ENCODE assay signal across 11 cellular contexts in the genomic region with DNA sequence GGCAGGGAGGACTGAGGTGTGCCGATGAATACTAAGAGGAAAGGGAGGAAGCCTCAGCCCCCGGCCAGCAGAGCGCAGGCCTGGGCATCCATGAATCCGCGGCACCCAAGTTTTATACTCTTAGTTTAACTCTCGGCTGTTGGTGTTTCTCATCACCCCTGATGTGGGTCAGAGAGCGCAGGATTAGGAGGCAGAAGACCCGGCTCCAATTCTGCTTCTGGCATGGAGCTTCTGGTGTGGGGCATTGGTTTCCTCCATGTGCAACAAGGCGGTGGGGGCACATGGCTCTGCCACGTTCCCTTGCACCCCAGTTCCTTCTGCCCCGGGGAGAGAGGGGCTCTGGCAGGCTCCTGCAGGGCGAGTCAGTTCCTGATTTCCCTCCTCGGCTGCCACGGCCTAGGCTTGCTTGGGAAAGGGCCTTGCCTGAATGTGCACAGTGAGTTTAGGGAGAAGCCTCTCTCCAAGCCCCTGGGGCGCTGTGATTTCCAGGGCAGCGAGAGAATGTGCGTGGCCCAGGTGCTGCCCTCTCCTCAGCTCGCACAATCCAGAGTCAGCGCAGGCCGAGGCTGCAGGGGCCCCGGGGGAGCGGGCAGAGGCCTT. TPM values are rescaled to one million over a fixed set of nuclear protein-coding genes. Genes with fewer than 3 reads are reported as not detected.
DNase-seq lines count a peak whose midpoint lies in the region; ATAC-seq and TF ChIP-seq lines count a peak whose summit lies in the region.
"Had no signal": no experiment of that assay in that cellular context is flagged by ENCODE, and none has a peak within 500 bp of the region (broad histone marks: within the 10 kb centered on the region; RNA-seq: fewer than 3 reads in every experiment).

No MANE protein-coding gene starts in this region.

- peaks cover 2% of the 10 kb centered on the region for H3K9me3 Mint-ChIP-seq in activated naive CD8-positive, alpha-beta T cell treated with anti-CD3 and anti-CD28 coated beads for 36 hours

- H3K9ac ChIP-seq in mesendoderm (ENCODE audit: low read length), result no peak overlapping the region

- intact Hi-C loops in cardiac septum (cut with DNase I), result loop anchor here (2.0 to 5.0 kb wide), 2 partner anchors 35 to 66 kb away; no protein-coding TSS in a partner anchor
- intact Hi-C loops in left ventricle myocardium inferior (cut with micrococcal nuclease), result no loop called here

- no peak overlapping the region for H4K8ac ChIP-seq in mesendoderm (ENCODE audit: low read depth, low read length)

- H3K36me3 Mint-ChIP-seq in activated naive CD8-positive, alpha-beta T cell treated with anti-CD3 and anti-CD28 coated beads for 36 hours, result peaks cover 11% of the 10 kb centered on the region

- H3K4me1 Mint-ChIP-seq in activated naive CD8-positive, alpha-beta T cell treated with anti-CD3 and anti-CD28 coated beads for 36 hours, result peaks cover 36% of the 10 kb centered on the region

- no peak overlapping the region for H3K27ac ChIP-seq in left ventricle myocardium inferior (replicated peaks)
- no peak overlapping the region for H3K27ac ChIP-seq in mesendoderm (ENCODE audit: low read depth, low read length)
- no peak overlapping the region for H3K27ac ChIP-seq in osteoblast (ENCODE audit: low read depth, low read length)

- no peaks in the 10 kb centered on the region for H4K20me1 ChIP-seq in osteoblast (ENCODE audit: insufficient read depth, low read length)

- H3K79me2 ChIP-seq in mesendoderm (ENCODE audit: control insufficient read depth, insufficient read depth, low read length), result no peaks in the 10 kb centered on the region
- H3K79me2 ChIP-seq in osteoblast (ENCODE audit: insufficient read depth, low read length), result no peaks in the 10 kb centered on the region

- peak overlapping the region; percentile 82 for H3K4me3 Mint-ChIP-seq in activated naive CD8-positive, alpha-beta T cell treated with anti-CD3 and anti-CD28 coated beads for 36 hours

- H2BK5ac ChIP-seq in mesendoderm (ENCODE audit: low read length), result no peak overlapping the region

- no peak for TF ChIP-seq POLR2A in erythroblast (IDR thresholded peaks at IDR 0.05; ENCODE audit: low read length)

- no peak overlapping the region for H2BK15ac ChIP-seq in mesendoderm (replicated peaks; ENCODE audit: low read depth)

- WGBS in mesendoderm (ENCODE audit: extremely low coverage, insufficient coverage, low lambda C conversion rate), result no CpG with 5 or more reads among the region's 22 CpGs

- no peak overlapping the region for H2BK120ac ChIP-seq in mesendoderm (ENCODE audit: low read depth, low read length)

- H3K27me3 ChIP-seq in left ventricle myocardium inferior (ENCODE audit: low read depth), result no peaks in the 10 kb centered on the region
- H3K27me3 ChIP-seq in mesendoderm (ENCODE audit: insufficient read depth, low read length, poor library complexity), result no peaks in the 10 kb centered on the region
- H3K27me3 ChIP-seq in osteoblast (ENCODE audit: insufficient read depth, low read length), result no peaks in the 10 kb centered on the region

- ATAC-seq in GM21717 (IDR thresholded peaks at IDR 0.05; ENCODE audit: unreplicated experiment), result no peak

- H3K27me3 Mint-ChIP-seq in activated naive CD8-positive, alpha-beta T cell treated with anti-CD3 and anti-CD28 coated beads for 36 hours, result no peaks in the 10 kb centered on the region

- H3K79me1 ChIP-seq in mesendoderm (ENCODE audit: low read length), result no peaks in the 10 kb centered on the region

- H4K5ac ChIP-seq in mesendoderm (ENCODE audit: low read length), result no peak overlapping the region

- no peak overlapping the region for H2AFZ ChIP-seq in osteoblast (ENCODE audit: low read length)

- H3K4me3 ChIP-seq in left ventricle myocardium inferior (no peak overlapping the region), mesendoderm (ENCODE audit: low read length) (no peak overlapping the region), osteoblast (ENCODE audit: insufficient read depth, low read length) (no peak overlapping the region)

- H3K4ac ChIP-seq in mesendoderm (ENCODE audit: low read depth, low read length), result peak overlapping the region; percentile 8

- H3K23ac ChIP-seq in mesendoderm (ENCODE audit: low read length), result no peak overlapping the region

- H3K56ac ChIP-seq in mesendoderm (ENCODE audit: low read length), result peak overlapping the region; percentile 9

- H3K4me2 ChIP-seq in mesendoderm (ENCODE audit: low read length) (no peak overlapping the region), osteoblast (ENCODE audit: insufficient read depth, low read length) (no peak overlapping the region)

- no peak overlapping the region for H2AK5ac ChIP-seq in mesendoderm (ENCODE audit: low read length)

- DNase-seq in cardiac septum (ENCODE audit: low spot score) (peak; percentile 53), left ventricle myocardium inferior (no peak), mesendoderm (no peak), osteoblast (ENCODE audit: insufficient read length, low spot score, missing footprints) (no peak), kidney glomerular epithelial cell (lab: John Stamatoyannopoulos, UW) (no peak), erythroblast (lab: John Stamatoyannopoulos, UW) (no peak)
- DNase-seq in activated naive CD8-positive, alpha-beta T cell treated with anti-CD3 and anti-CD28 coated beads for 36 hours, result no peak
- DNase-seq: GOT3, Karpas-422, NCI-H446 had no signal

- H3K4me1 ChIP-seq in left ventricle myocardium inferior (peaks cover 28% of the 10 kb centered on the region), mesendoderm (ENCODE audit: control insufficient read depth, low read depth, low read length) (peaks cover 4% of the 10 kb centered on the region), osteoblast (ENCODE audit: insufficient read depth, low read length) (peaks cover 12% of the 10 kb centered on the region)

- H3K9me3 ChIP-seq in left ventricle myocardium inferior (replicated peaks), result no peaks in the 10 kb centered on the region
- no peaks in the 10 kb centered on the region for H3K9me3 ChIP-seq in osteoblast (ENCODE audit: low read depth, low read length)

- no peaks in the 10 kb centered on the region for H3K36me3 ChIP-seq in left ventricle myocardium inferior
- no peaks in the 10 kb centered on the region for H3K36me3 ChIP-seq in mesendoderm (ENCODE audit: control insufficient read depth, insufficient read depth, low read length)
- no peaks in the 10 kb centered on the region for H3K36me3 ChIP-seq in osteoblast (ENCODE audit: insufficient read depth, low read length)

- TF ChIP-seq CTCF in left ventricle myocardium inferior (IDR thresholded peaks at IDR 0.05; ENCODE audit: borderline replicate concordance) (no peak), osteoblast (IDR thresholded peaks at IDR 0.05; ENCODE audit: extremely low read depth, low read depth, low read length) (no peak)

- peak overlapping the region; percentile 99 for H3K27ac Mint-ChIP-seq in activated naive CD8-positive, alpha-beta T cell treated with anti-CD3 and anti-CD28 coated beads for 36 hours

- H3K18ac ChIP-seq in mesendoderm (ENCODE audit: low read length), result no peak overlapping the region

RNA-seq across cellular contexts. Expression of gene DNMT3A, which starts 36.2 kb away (rescaled TPM):
- total RNA-seq in cardiac septum, result 24.9 TPM
- total RNA-seq in left ventricle myocardium inferior, result 16.5 TPM
- total RNA-seq in activated naive CD8-positive, alpha-beta T cell treated with anti-CD3 and anti-CD28 coated beads for 36 hours, result 10 to 100 TPM; 90.7 to 92.2 TPM
- polyA plus RNA-seq in mesendoderm (2013, experiment 1 of 2), result 50.9 TPM
- polyA plus RNA-seq in mesendoderm (2013, experiment 2 of 2), result 53.0 TPM
- 14.7 and 18.5 TPM in 2 replicates for total RNA-seq in osteoblast
